In the genomic region with DNA sequence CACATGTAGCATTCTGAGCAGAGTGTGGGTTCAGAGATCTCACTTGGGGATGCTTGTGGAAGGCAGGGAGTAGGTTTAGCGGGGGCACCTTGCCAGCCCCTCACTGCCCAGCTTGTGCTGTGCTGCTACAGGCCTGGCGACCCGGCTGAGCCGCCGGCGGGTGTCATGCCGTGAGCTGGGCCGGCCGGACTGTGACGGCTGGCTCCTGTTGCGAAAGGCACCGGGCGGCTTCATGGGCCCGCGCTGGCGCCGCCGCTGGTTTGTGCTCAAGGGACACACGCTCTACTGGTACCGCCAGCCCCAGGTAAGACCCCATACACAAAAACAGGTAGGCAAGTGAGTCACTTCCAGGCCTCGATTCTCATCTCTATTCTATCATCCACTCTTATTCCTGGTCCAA, we compare ENCODE assay signal across 32 cellular contexts. TPM values are rescaled to one million over a fixed set of nuclear protein-coding genes. Genes with fewer than 3 reads are reported as not detected.
"Had no signal": no experiment of that assay in that cellular context is flagged by ENCODE, and none has a peak within 500 bp of the region (broad histone marks: within the 10 kb centered on the region; RNA-seq: fewer than 3 reads in every experiment).

No MANE protein-coding gene starts in this region.

- ATAC-seq: activated CD8-positive, alpha-beta T cell treated with anti-CD3 and anti-CD28 coated beads for 36 hours; activated naive CD8-positive, alpha-beta T cell treated with anti-CD3 and anti-CD28 coated beads, Interleukin-2, amount 50 U/mL, for 24 hours; body of pancreas; effector memory CD8-positive, alpha-beta T cell; foreskin keratinocyte; gastroesophageal sphincter; heart right ventricle; WTC11 had no signal

- H3K27me3 ChIP-seq: adrenal gland, body of pancreas, esophagus muscularis mucosa, foreskin keratinocyte, gastroesophageal sphincter, heart right ventricle had no signal

- H3K9me3 ChIP-seq: adrenal gland, body of pancreas, esophagus muscularis mucosa, gastroesophageal sphincter, heart right ventricle had no signal

- H3K4me1 ChIP-seq: adrenal gland, body of pancreas, esophagus muscularis mucosa, foreskin keratinocyte, gastroesophageal sphincter had no signal

- H3K4me3 ChIP-seq: adrenal gland, body of pancreas, esophagus muscularis mucosa, gastroesophageal sphincter, heart right ventricle had no signal

- DNase-seq: activated CD4-positive, alpha-beta T cell treated with anti-CD3 and anti-CD28 coated beads for 1 hour; activated CD4-positive, alpha-beta T cell treated with anti-CD3 and anti-CD28 coated beads for 4 hours; activated CD4-positive, alpha-beta T cell treated with anti-CD3 and anti-CD28 coated beads, Interleukin-2, amount 10 ng/mL, durations not matched to agents 7 days and 5 days; activated CD4-positive, alpha-beta T cell treated with anti-CD3 and anti-CD28 coated beads, Interleukin-2, amount 50 U/mL, for 4 hours; activated CD8-positive, alpha-beta memory T cell treated with anti-CD3 and anti-CD28 coated beads for 24 hours; activated CD8-positive, alpha-beta T cell treated with anti-CD3 and anti-CD28 coated beads for 36 hours; activated effector memory CD4-positive, alpha-beta T cell treated with anti-CD3 and anti-CD28 coated beads, Interleukin-2, amount 50 U/mL, for 16 hours; activated naive CD4-positive, alpha-beta T cell treated with anti-CD3 and anti-CD28 coated beads for 36 hours; activated naive CD8-positive, alpha-beta T cell treated with anti-CD3 and anti-CD28 coated beads for 36 hours; activated naive CD8-positive, alpha-beta T cell treated with anti-CD3 and anti-CD28 coated beads, Interleukin-2, amount 50 U/mL, for 24 hours; activated T-cell treated with anti-CD3 and anti-CD28 coated beads, Interleukin-2, amount 50 U/mL, for 48 hours; adrenal gland; amygdala; aorta; body of pancreas; caudate nucleus; cortex of kidney; dermis blood vessel endothelial cell; effector CD4-positive, alpha-beta T cell; effector memory CD8-positive, alpha-beta T cell; erythroblast; foreskin keratinocyte; heart right ventricle; T-helper 2 cell had no signal

- H3K27ac ChIP-seq: adrenal gland, body of pancreas, esophagus muscularis mucosa, foreskin keratinocyte, gastroesophageal sphincter, heart right ventricle had no signal

- H3K36me3 ChIP-seq: adrenal gland, gastroesophageal sphincter, heart right ventricle had no signal

RNA-seq across cellular contexts. Expression of gene CATSPER4, which starts 5.5 kb away (rescaled TPM):
- total RNA-seq: activated CD4-positive, alpha-beta T cell treated with anti-CD3 and anti-CD28 coated beads, Interleukin-2, amount 10 ng/mL, durations not matched to agents 7 days and 5 days; activated CD8-positive, alpha-beta T cell treated with anti-CD3 and anti-CD28 coated beads for 36 hours; activated naive CD4-positive, alpha-beta T cell treated with anti-CD3 and anti-CD28 coated beads for 36 hours; activated naive CD8-positive, alpha-beta T cell treated with anti-CD3 and anti-CD28 coated beads for 36 hours; activated T-helper 1 cell treated with anti-CD3 and anti-CD28 coated beads, Interleukin-12 subunit alpha, Interleukin-12 subunit beta, Interleukin-2, Interleukin-4 antibody, amounts not matched to agents 30 ng/mL and 10 ng/mL and 1 ng/mL, durations not matched to agents 14 hours and 24 hours and 36 hours; activated T-helper 2 cell treated with anti-CD3 and anti-CD28 coated beads, Interferon-gamma antibody, Interleukin-2, Interleukin-4, amounts not matched to agents 10 μg/mL and 5 μg/mL and 100 μg/mL, durations not matched to agents 14 hours and 24 hours and 36 hours; adrenal gland; aorta; body of pancreas; chondrocyte; dermis blood vessel endothelial cell; esophagus muscularis mucosa; foreskin keratinocyte; gastroesophageal sphincter; glomerular endothelial cell; heart right ventricle; T-helper 1 cell treated with Interleukin-12 subunit alpha and Interleukin-12 subunit beta and Interleukin-4 antibody, amounts not matched to agents 30 ng/mL and 1 ng/mL, for 36 hours had no signal

RNA-seq across cellular contexts. Expression of gene CNKSR1, which starts 7.6 kb away (rescaled TPM):
- total RNA-seq: dermis blood vessel endothelial cell, glomerular endothelial cell had no signal

RNA-seq across cellular contexts. Expression of gene ZNF593OS, which starts 13.3 kb away (rescaled TPM):
- total RNA-seq: activated CD4-positive, alpha-beta T cell treated with anti-CD3 and anti-CD28 coated beads, Interleukin-2, amount 10 ng/mL, durations not matched to agents 7 days and 5 days; activated CD8-positive, alpha-beta T cell treated with anti-CD3 and anti-CD28 coated beads for 36 hours; activated naive CD4-positive, alpha-beta T cell treated with anti-CD3 and anti-CD28 coated beads for 36 hours; activated naive CD8-positive, alpha-beta T cell treated with anti-CD3 and anti-CD28 coated beads for 36 hours; activated T-helper 1 cell treated with anti-CD3 and anti-CD28 coated beads, Interleukin-12 subunit alpha, Interleukin-12 subunit beta, Interleukin-2, Interleukin-4 antibody, amounts not matched to agents 30 ng/mL and 10 ng/mL and 1 ng/mL, durations not matched to agents 14 hours and 24 hours and 36 hours; activated T-helper 2 cell treated with anti-CD3 and anti-CD28 coated beads, Interferon-gamma antibody, Interleukin-2, Interleukin-4, amounts not matched to agents 10 μg/mL and 5 μg/mL and 100 μg/mL, durations not matched to agents 14 hours and 24 hours and 36 hours; aorta; body of pancreas; chondrocyte; dermis blood vessel endothelial cell; esophagus muscularis mucosa; foreskin keratinocyte; gastroesophageal sphincter; glomerular endothelial cell; heart right ventricle; T-helper 1 cell treated with Interleukin-12 subunit alpha and Interleukin-12 subunit beta and Interleukin-4 antibody, amounts not matched to agents 30 ng/mL and 1 ng/mL, for 36 hours; WTC11 had no signal

RNA-seq across cellular contexts. Expression of gene C1orf232, which starts 16.1 kb away (rescaled TPM):
- total RNA-seq: activated CD4-positive, alpha-beta T cell treated with anti-CD3 and anti-CD28 coated beads, Interleukin-2, amount 10 ng/mL, durations not matched to agents 7 days and 5 days; activated CD8-positive, alpha-beta T cell treated with anti-CD3 and anti-CD28 coated beads for 36 hours; activated naive CD4-positive, alpha-beta T cell treated with anti-CD3 and anti-CD28 coated beads for 36 hours; activated naive CD8-positive, alpha-beta T cell treated with anti-CD3 and anti-CD28 coated beads for 36 hours; activated T-helper 1 cell treated with anti-CD3 and anti-CD28 coated beads, Interleukin-12 subunit alpha, Interleukin-12 subunit beta, Interleukin-2, Interleukin-4 antibody, amounts not matched to agents 30 ng/mL and 10 ng/mL and 1 ng/mL, durations not matched to agents 14 hours and 24 hours and 36 hours; activated T-helper 2 cell treated with anti-CD3 and anti-CD28 coated beads, Interferon-gamma antibody, Interleukin-2, Interleukin-4, amounts not matched to agents 10 μg/mL and 5 μg/mL and 100 μg/mL, durations not matched to agents 14 hours and 24 hours and 36 hours; adrenal gland; aorta; body of pancreas; chondrocyte; dermis blood vessel endothelial cell; esophagus muscularis mucosa; foreskin keratinocyte; gastroesophageal sphincter; glomerular endothelial cell; heart right ventricle; T-helper 1 cell treated with Interleukin-12 subunit alpha and Interleukin-12 subunit beta and Interleukin-4 antibody, amounts not matched to agents 30 ng/mL and 1 ng/mL, for 36 hours; WTC11 had no signal
